18 cellular contexts compared by ENCODE assay signal in the genomic region with DNA sequence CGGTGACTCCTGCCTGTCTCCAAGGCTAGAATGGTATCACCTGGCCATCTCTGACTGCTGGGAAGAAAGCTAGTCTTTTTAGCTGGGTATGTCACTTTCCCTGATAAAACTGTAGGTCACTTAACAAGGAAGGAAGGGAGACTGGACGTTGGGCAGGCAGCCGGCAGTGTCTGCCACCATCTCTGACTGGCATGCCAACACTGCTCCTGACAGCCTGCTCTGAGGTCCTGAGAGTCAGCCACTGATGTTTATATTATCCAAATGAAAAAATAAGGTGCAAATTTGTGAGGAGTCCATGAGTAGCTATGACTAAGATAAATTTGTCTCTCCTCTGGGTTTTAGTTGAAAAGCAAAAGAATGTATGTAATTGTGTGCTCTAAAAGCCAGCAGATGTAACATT.
DNase-seq lines count a peak whose midpoint lies in the region; ATAC-seq and TF ChIP-seq lines count a peak whose summit lies in the region.
"Had no signal": no experiment of that assay in that cellular context is flagged by ENCODE, and none has a peak within 500 bp of the region (broad histone marks: within the 10 kb centered on the region; RNA-seq: fewer than 3 reads in every experiment).

No MANE protein-coding gene starts in this region.

- POLR2A ChIA-PET in activated CD4-positive, alpha-beta memory T cell treated with anti-CD3 and anti-CD28 coated beads, Interleukin-2, amount 10 ng/mL, durations not matched to agents 7 days and 5 days (lab: Charles Lee), result no interaction called here

- no peak overlapping the region for H3K4me2 ChIP-seq in smooth muscle cell
- H3K4me2 ChIP-seq: BLaER1 had no signal

- CTCF ChIA-PET in activated CD4-positive, alpha-beta memory T cell treated with anti-CD3 and anti-CD28 coated beads, Interleukin-2, amount 10 ng/mL, durations not matched to agents 7 days and 5 days (lab: Charles Lee), result no interaction called here

- no peak for DNase-seq in cardiac muscle cell (ENCODE audit: low read depth in 1 of 2, low spot score in 1 of 2)
- DNase-seq in right atrium auricular region (ENCODE audit: low spot score), result no peak
- peak; percentile 20 for DNase-seq in M059J (ENCODE audit: low read depth)
- no peak for DNase-seq in coronary artery (ENCODE audit: low spot score)
- no peak for DNase-seq in thoracic aorta (ENCODE audit: low spot score)
- no peak for DNase-seq in posterior vena cava (ENCODE audit: low spot score)
- DNase-seq in smooth muscle cell (lab: John Stamatoyannopoulos, UW; ENCODE audit: unreplicated experiment), result no peak
- no peak for DNase-seq in activated CD4-positive, alpha-beta memory T cell treated with anti-CD3 and anti-CD28 coated beads, Interleukin-2, amount 10 ng/mL, durations not matched to agents 7 days and 5 days
- DNase-seq: 8988T; Calu3; CD8-positive, alpha-beta T cell; NCI-H1048; NCI-H1436; NCI-H1930; NCI-H226; NCI-H524 treated with DMSO at 0.1 percent for 48 hours; SHP77 treated with DMSO at 0.1 percent for 48 hours had no signal

- no peak overlapping the region for H3K4me3 ChIP-seq in cardiac muscle cell
- H3K4me3 ChIP-seq in right atrium auricular region, result no peak overlapping the region
- H3K4me3 ChIP-seq in coronary artery, result no peak overlapping the region
- peak overlapping the region; percentile 13 for H3K4me3 ChIP-seq in thoracic aorta
- H3K4me3 ChIP-seq in smooth muscle cell, result no peak overlapping the region
- H3K4me3 ChIP-seq: BLaER1 had no signal

- H3K9me3 Mint-ChIP-seq in activated CD4-positive, alpha-beta memory T cell treated with anti-CD3 and anti-CD28 coated beads, Interleukin-2, amount 10 ng/mL, durations not matched to agents 7 days and 5 days, result no peaks in the 10 kb centered on the region
- H3K9me3 Mint-ChIP-seq: CD8-positive, alpha-beta T cell had no signal

- TF ChIP-seq CTCF in cardiac muscle cell (IDR thresholded peaks at IDR 0.05; ENCODE audit: low read depth, low read length) (no peak), right atrium auricular region (IDR thresholded peaks at IDR 0.05) (no peak), coronary artery (IDR thresholded peaks at IDR 0.05) (no peak), thoracic aorta (IDR thresholded peaks at IDR 0.05) (no peak), smooth muscle cell (IDR thresholded peaks at IDR 0.05; ENCODE audit: borderline replicate concordance, insufficient read depth, poor library complexity, severe bottlenecking) (no peak)

- no peaks in the 10 kb centered on the region for H4K20me1 ChIP-seq in smooth muscle cell (ENCODE audit: low read depth)
- H4K20me1 ChIP-seq: BLaER1 had no signal

- intact Hi-C loops in posterior vena cava (cut with DNase I), result no loop called here

- H3K27ac ChIP-seq in cardiac muscle cell (peak overlapping the region; percentile 13), right atrium auricular region (peak overlapping the region in 1 of 2 donors; percentile 48), coronary artery (peak overlapping the region; percentile 17 to 68), thoracic aorta (peak overlapping the region; percentile 75), smooth muscle cell (ENCODE audit: low read depth) (no peak overlapping the region)
- H3K27ac ChIP-seq: BLaER1 had no signal

- WGBS in smooth muscle cell (ENCODE audit: low lambda C conversion rate), result 79% methylated on average over 3 of the region's 3 CpGs

- no peak overlapping the region for H3K4me3 Mint-ChIP-seq in activated CD4-positive, alpha-beta memory T cell treated with anti-CD3 and anti-CD28 coated beads, Interleukin-2, amount 10 ng/mL, durations not matched to agents 7 days and 5 days
- H3K4me3 Mint-ChIP-seq: CD8-positive, alpha-beta T cell had no signal

- peaks cover 4% of the 10 kb centered on the region for H3K36me3 ChIP-seq in cardiac muscle cell
- peaks cover 5% of the 10 kb centered on the region for H3K36me3 ChIP-seq in right atrium auricular region
- no peaks in the 10 kb centered on the region for H3K36me3 ChIP-seq in thoracic aorta
- no peaks in the 10 kb centered on the region for H3K36me3 ChIP-seq in smooth muscle cell (ENCODE audit: low read depth)

- no peak overlapping the region for H3K9ac ChIP-seq in smooth muscle cell (ENCODE audit: low read depth)
- H3K9ac ChIP-seq: BLaER1 had no signal

- H2AFZ ChIP-seq in smooth muscle cell (ENCODE audit: low read depth), result no peak overlapping the region

- H3K4me1 ChIP-seq in cardiac muscle cell (ENCODE audit: low read depth) (peaks cover 21% of the 10 kb centered on the region), right atrium auricular region (no peaks in the 10 kb centered on the region), thoracic aorta (ENCODE audit: control insufficient read depth in 1 of 2, low read depth in 2 of 2) (peaks cover 8 to 71% of the 10 kb centered on the region in 2 donors), smooth muscle cell (ENCODE audit: low read depth) (no peaks in the 10 kb centered on the region)
- H3K4me1 ChIP-seq: BLaER1 had no signal

- H3K27me3 Mint-ChIP-seq in activated CD4-positive, alpha-beta memory T cell treated with anti-CD3 and anti-CD28 coated beads, Interleukin-2, amount 10 ng/mL, durations not matched to agents 7 days and 5 days, result no peaks in the 10 kb centered on the region

- no peak for ATAC-seq in thoracic aorta (ENCODE audit: insufficient number of reproducible peaks, low FRiP score, low read depth)
- ATAC-seq: CD8-positive, alpha-beta T cell had no signal

- H3K27me3 ChIP-seq in cardiac muscle cell (no peaks in the 10 kb centered on the region), right atrium auricular region (no peaks in the 10 kb centered on the region), thoracic aorta (replicated peaks; ENCODE audit: insufficient read depth) (no peaks in the 10 kb centered on the region), smooth muscle cell (ENCODE audit: low read depth) (no peaks in the 10 kb centered on the region)
- H3K27me3 ChIP-seq: BLaER1 had no signal

- no peaks in the 10 kb centered on the region for H3K9me3 ChIP-seq in cardiac muscle cell (ENCODE audit: low read depth)
- H3K9me3 ChIP-seq in right atrium auricular region, result no peaks in the 10 kb centered on the region
- H3K9me3 ChIP-seq in thoracic aorta, result no peaks in the 10 kb centered on the region
- H3K9me3 ChIP-seq in smooth muscle cell (replicated peaks; ENCODE audit: low read depth), result no peaks in the 10 kb centered on the region
- H3K9me3 ChIP-seq: BLaER1 had no signal

- no peaks in the 10 kb centered on the region for H3F3A ChIP-seq in smooth muscle cell (ENCODE audit: low read depth)

- H3K4me1 Mint-ChIP-seq in activated CD4-positive, alpha-beta memory T cell treated with anti-CD3 and anti-CD28 coated beads, Interleukin-2, amount 10 ng/mL, durations not matched to agents 7 days and 5 days, result peaks cover 7% of the 10 kb centered on the region

- H3K36me3 Mint-ChIP-seq in activated CD4-positive, alpha-beta memory T cell treated with anti-CD3 and anti-CD28 coated beads, Interleukin-2, amount 10 ng/mL, durations not matched to agents 7 days and 5 days (ENCODE audit: low read depth), result peaks cover 8% of the 10 kb centered on the region

- H3K79me2 ChIP-seq in smooth muscle cell (ENCODE audit: low read depth), result no peaks in the 10 kb centered on the region

- H3K27ac Mint-ChIP-seq in activated CD4-positive, alpha-beta memory T cell treated with anti-CD3 and anti-CD28 coated beads, Interleukin-2, amount 10 ng/mL, durations not matched to agents 7 days and 5 days, result no peak overlapping the region
- H3K27ac Mint-ChIP-seq: CD8-positive, alpha-beta T cell had no signal
